1 cellular context compared by ENCODE assay signal in the genomic region with DNA sequence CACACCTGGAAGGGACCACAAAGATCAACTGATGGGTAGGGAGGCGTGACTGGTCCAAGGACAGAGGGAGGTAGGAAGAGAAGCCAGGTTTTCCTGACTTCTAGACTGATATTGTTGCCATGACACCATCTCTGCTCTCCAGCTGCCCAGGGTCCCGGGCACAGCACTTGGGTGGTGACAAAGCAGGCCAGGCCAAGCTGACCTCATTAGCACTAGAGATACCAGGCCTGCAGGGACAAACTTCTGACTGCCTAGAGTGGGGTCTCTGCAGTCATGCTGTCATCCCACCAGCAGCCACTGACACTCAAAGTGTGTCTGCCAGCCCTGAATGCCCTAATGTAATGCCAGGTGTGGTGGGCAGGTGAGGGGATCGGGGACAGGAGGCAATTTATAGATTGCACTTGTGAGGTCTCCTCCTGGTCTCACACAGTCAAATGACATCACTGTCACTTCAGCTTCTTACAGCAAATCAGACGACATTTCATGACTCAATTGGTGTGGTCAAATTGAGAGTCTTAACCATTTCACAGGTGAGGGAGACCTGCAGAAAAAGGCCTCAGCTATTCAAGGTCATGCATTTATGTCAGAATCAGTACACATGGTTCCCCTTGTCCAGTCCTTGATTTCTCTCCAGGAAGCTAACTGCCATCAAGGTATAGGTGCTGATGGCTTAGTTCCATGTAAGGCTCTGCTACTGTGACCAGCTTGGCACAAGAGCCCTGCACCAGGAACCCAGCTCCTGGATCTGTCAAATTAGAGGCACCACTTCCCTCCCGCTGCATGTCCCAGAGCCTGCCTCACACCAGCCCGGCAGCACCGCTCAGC.
TF ChIP-seq lines count a peak whose summit lies in the region.

No MANE protein-coding gene starts in this region.

TF ChIP-seq in HepG2, 621 proteins besides CTCF, POLR2A, EP300 and RAD21 (continued from another document):
- TF ChIP-seq, protein P1, sequence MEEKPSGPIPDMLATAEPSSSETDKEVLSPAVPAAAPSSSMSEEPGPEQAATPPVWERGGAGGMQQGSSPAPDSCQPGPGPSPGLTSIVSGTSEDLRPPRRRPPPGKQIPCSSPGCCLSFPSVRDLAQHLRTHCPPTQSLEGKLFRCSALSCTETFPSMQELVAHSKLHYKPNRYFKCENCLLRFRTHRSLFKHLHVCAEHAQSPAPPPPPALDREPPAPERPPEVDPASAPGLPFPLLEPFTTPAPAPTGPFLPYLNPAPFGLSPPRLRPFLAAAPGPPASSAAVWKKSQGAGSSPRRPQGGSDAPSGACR (CRISPR knock-in tag; IDR thresholded peaks at IDR 0.05), result no peak
- TF ChIP-seq, protein P2, sequence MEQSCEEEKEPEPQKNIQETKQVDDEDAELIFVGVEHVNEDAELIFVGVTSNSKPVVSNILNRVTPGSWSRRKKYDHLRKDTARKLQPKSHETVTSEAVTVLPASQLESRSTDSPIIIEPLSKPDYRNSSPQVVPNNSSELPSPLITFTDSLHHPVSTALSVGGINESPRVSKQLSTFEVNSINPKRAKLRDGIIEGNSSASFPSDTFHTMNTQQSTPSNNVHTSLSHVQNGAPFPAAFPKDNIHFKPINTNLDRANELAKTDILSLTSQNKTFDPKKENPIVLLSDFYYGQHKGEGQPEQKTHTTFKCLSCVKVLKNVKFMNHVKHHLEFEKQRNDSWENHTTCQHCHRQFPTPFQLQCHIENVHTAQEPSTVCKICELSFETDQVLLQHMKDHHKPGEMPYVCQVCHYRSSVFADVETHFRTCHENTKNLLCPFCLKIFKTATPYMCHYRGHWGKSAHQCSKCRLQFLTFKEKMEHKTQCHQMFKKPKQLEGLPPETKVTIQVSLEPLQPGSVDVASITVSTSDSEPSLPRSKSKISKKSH (CRISPR knock-in tag; IDR thresholded peaks at IDR 0.05; ENCODE audit: borderline replicate concordance), result no peak
- TF ChIP-seq, protein P3, sequence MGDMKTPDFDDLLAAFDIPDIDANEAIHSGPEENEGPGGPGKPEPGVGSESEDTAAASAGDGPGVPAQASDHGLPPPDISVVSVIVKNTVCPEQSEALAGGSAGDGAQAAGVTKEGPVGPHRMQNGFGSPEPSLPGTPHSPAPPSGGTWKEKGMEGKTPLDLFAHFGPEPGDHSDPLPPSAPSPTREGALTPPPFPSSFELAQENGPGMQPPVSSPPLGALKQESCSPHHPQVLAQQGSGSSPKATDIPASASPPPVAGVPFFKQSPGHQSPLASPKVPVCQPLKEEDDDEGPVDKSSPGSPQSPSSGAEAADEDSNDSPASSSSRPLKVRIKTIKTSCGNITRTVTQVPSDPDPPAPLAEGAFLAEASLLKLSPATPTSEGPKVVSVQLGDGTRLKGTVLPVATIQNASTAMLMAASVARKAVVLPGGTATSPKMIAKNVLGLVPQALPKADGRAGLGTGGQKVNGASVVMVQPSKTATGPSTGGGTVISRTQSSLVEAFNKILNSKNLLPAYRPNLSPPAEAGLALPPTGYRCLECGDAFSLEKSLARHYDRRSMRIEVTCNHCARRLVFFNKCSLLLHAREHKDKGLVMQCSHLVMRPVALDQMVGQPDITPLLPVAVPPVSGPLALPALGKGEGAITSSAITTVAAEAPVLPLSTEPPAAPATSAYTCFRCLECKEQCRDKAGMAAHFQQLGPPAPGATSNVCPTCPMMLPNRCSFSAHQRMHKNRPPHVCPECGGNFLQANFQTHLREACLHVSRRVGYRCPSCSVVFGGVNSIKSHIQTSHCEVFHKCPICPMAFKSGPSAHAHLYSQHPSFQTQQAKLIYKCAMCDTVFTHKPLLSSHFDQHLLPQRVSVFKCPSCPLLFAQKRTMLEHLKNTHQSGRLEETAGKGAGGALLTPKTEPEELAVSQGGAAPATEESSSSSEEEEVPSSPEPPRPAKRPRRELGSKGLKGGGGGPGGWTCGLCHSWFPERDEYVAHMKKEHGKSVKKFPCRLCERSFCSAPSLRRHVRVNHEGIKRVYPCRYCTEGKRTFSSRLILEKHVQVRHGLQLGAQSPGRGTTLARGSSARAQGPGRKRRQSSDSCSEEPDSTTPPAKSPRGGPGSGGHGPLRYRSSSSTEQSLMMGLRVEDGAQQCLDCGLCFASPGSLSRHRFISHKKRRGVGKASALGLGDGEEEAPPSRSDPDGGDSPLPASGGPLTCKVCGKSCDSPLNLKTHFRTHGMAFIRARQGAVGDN (CRISPR knock-in tag; IDR thresholded peaks at IDR 0.05), result 0 out of 2 replicates have a peak, but pooled peaks have one; percentile 7
- no peak for TF ChIP-seq ATAD3A (CRISPR knock-in tag; IDR thresholded peaks at IDR 0.05)
- no peak for TF ChIP-seq FOXA3 (CRISPR knock-in tag; IDR thresholded peaks at IDR 0.05)
- TF ChIP-seq ZBTB38 (CRISPR knock-in tag; IDR thresholded peaks at IDR 0.05), result peak; percentile 35; the same call in 1 of the 2 replicates
TF ChIP-seq in HepG2: peak in this region for 2.
